Comparison of ENCODE assay signal across 17 cellular contexts in genomic region chr15:58306591-58307312, GRCh38.
DNase-seq lines count a peak whose midpoint lies in the region; TF ChIP-seq lines count a peak whose summit lies in the region.
"Had no signal": no experiment of that assay in that cellular context is flagged by ENCODE, and none has a peak within 500 bp of the region (broad histone marks: within the 10 kb centered on the region; RNA-seq: fewer than 3 reads in every experiment).

No MANE protein-coding gene starts in this region.

- H3K4me3 ChIP-seq in SJSA1 (no peak overlapping the region), prostate gland (no peak overlapping the region)
- H3K4me3 ChIP-seq: lung, stomach had no signal

- H3K27ac ChIP-seq in SJSA1 (peak overlapping the region; percentile 66), prostate gland (peak overlapping the region; percentile 55 to 85), substantia nigra (ENCODE audit: low read depth, low read length, poor library complexity, severe bottlenecking) (no peak overlapping the region)

- TF ChIP-seq POLR2A in prostate gland (IDR thresholded peaks at IDR 0.05): no peak

- peaks cover 22% of the 10 kb centered on the region for H3K4me1 ChIP-seq in SJSA1 (replicated peaks)
- H3K4me1 ChIP-seq in prostate gland (replicated peaks): no peaks in the 10 kb centered on the region

- no peaks in the 10 kb centered on the region for H3K27me3 ChIP-seq in SJSA1 (replicated peaks)
- no peaks in the 10 kb centered on the region for H3K27me3 ChIP-seq in prostate gland (replicated peaks; ENCODE audit: insufficient read depth)
- H3K27me3 ChIP-seq: stomach had no signal

- H3K36me3 ChIP-seq in SJSA1 (no peaks in the 10 kb centered on the region), prostate gland (no peaks in the 10 kb centered on the region)
- H3K36me3 ChIP-seq: stomach had no signal

- peak; percentile 37 for DNase-seq in HCEC 1CT
- DNase-seq in SJSA1 (ENCODE audit: low read depth in 1 of 2, low spot score in 2 of 2): peak in 1 of 2 experiments; percentile 76
- DNase-seq in fibroblast of gingiva (ENCODE audit: low read depth): peak; percentile 16
- DNase-seq in prostate gland (ENCODE audit: low spot score): peak; percentile 50
- no peak for DNase-seq in activated naive CD4-positive, alpha-beta T cell treated with anti-CD3 and anti-CD28 coated beads for 36 hours
- no peak for DNase-seq in SK-N-DZ (ENCODE audit: low spot score)
- no peak for DNase-seq in substantia nigra (lab: John Stamatoyannopoulos, UW)
- DNase-seq: activated CD4-positive, alpha-beta T cell treated with anti-CD3 and anti-CD28 coated beads for 1 hour; activated CD8-positive, alpha-beta memory T cell treated with anti-CD3 and anti-CD28 coated beads, Interleukin-2, amount 50 U/mL, for 48 hours; CD4-positive, alpha-beta memory T cell; GDM1; Karpas-422; NCI-H2029 treated with DMSO at 0.1 percent for 48 hours; nucleus accumbens; stomach had no signal

- no peaks in the 10 kb centered on the region for H3K9me3 Mint-ChIP-seq in activated naive CD4-positive, alpha-beta T cell treated with anti-CD3 and anti-CD28 coated beads for 36 hours
- H3K9me3 Mint-ChIP-seq: CD4-positive, alpha-beta memory T cell had no signal

- intact Hi-C loops in prostate gland (cut with DNase I): no loop called here
- intact Hi-C loops in activated naive CD4-positive, alpha-beta T cell treated with anti-CD3 and anti-CD28 coated beads for 36 hours (cut with micrococcal nuclease): no loop called here

- no peak overlapping the region for H3K27ac Mint-ChIP-seq in activated naive CD4-positive, alpha-beta T cell treated with anti-CD3 and anti-CD28 coated beads for 36 hours
- H3K27ac Mint-ChIP-seq: activated naive CD8-positive, alpha-beta T cell had no signal

- peaks cover 15% of the 10 kb centered on the region for H3K4me1 Mint-ChIP-seq in activated naive CD4-positive, alpha-beta T cell treated with anti-CD3 and anti-CD28 coated beads for 36 hours (ENCODE audit: low read depth)

- H3K9me3 ChIP-seq in SJSA1 (replicated peaks) (no peaks in the 10 kb centered on the region; the same call in 1 of the 2 replicates), prostate gland (no peaks in the 10 kb centered on the region)
- H3K9me3 ChIP-seq: stomach had no signal

- CTCF ChIA-PET in activated naive CD4-positive, alpha-beta T cell treated with anti-CD3 and anti-CD28 coated beads for 36 hours (lab: Charles Lee): interaction anchor here (0.6 to 1.0 kb wide), 5 partner anchors 20 to 1201 kb away, joined by 3 to 4 read pairs (median 4); no protein-coding TSS in a partner anchor

- H3K36me3 Mint-ChIP-seq in activated naive CD4-positive, alpha-beta T cell treated with anti-CD3 and anti-CD28 coated beads for 36 hours (ENCODE audit: low read depth): no peaks in the 10 kb centered on the region
- H3K36me3 Mint-ChIP-seq: activated naive CD8-positive, alpha-beta T cell; CD4-positive, alpha-beta memory T cell had no signal

- H3K4me3 Mint-ChIP-seq in activated naive CD4-positive, alpha-beta T cell treated with anti-CD3 and anti-CD28 coated beads for 36 hours: no peak overlapping the region
- H3K4me3 Mint-ChIP-seq: activated naive CD8-positive, alpha-beta T cell; CD4-positive, alpha-beta memory T cell had no signal

- 60% methylated on average over 4 of the region's 4 CpGs for WGBS in prostate gland

- H3K27me3 Mint-ChIP-seq in activated naive CD4-positive, alpha-beta T cell treated with anti-CD3 and anti-CD28 coated beads for 36 hours (ENCODE audit: low read depth): no peaks in the 10 kb centered on the region
- H3K27me3 Mint-ChIP-seq: activated naive CD8-positive, alpha-beta T cell had no signal

- no peak for TF ChIP-seq CTCF in prostate gland (IDR thresholded peaks at IDR 0.05)

Comparison
In these comparisons a context has a peak if more than half of its experiments do, and no peak if none do; other contexts are left out.
1. DNase-seq: peak in HCEC 1CT (single experiment), fibroblast of gingiva (single experiment) and prostate gland (single experiment); none in activated naive CD4-positive, alpha-beta T cell treated with anti-CD3 and anti-CD28 coated beads for 36 hours (single experiment), SK-N-DZ (single experiment) and substantia nigra (0 of 49).